ENCODE assay signal across 1 cellular context in genomic region chr4:53905935-53906377, GRCh38.
TF ChIP-seq lines count a peak whose summit lies in the region.

No MANE protein-coding gene starts in this region.

TF ChIP-seq in GM23338, 12 proteins besides CTCF, POLR2A, EP300 and RAD21 (continued from another document):
- TF ChIP-seq ZNF462 (CRISPR knock-in tag; IDR thresholded peaks at IDR 0.05) (no peak), ZNF114 (CRISPR knock-in tag; IDR thresholded peaks at IDR 0.05) (no peak), CREB1 (CRISPR knock-in tag; IDR thresholded peaks at IDR 0.05; ENCODE audit: low read depth) (no peak), EZH2phosphoT487 (IDR thresholded peaks at IDR 0.05; ENCODE audit: unreplicated experiment) (no peak), ZNF331 (CRISPR knock-in tag; IDR thresholded peaks at IDR 0.05; ENCODE audit: low read depth) (no peak), EZH2 (IDR thresholded peaks at IDR 0.05; ENCODE audit: low read depth, unreplicated experiment) (no peak)
